2 cellular contexts compared by ENCODE assay signal in the genomic region with DNA sequence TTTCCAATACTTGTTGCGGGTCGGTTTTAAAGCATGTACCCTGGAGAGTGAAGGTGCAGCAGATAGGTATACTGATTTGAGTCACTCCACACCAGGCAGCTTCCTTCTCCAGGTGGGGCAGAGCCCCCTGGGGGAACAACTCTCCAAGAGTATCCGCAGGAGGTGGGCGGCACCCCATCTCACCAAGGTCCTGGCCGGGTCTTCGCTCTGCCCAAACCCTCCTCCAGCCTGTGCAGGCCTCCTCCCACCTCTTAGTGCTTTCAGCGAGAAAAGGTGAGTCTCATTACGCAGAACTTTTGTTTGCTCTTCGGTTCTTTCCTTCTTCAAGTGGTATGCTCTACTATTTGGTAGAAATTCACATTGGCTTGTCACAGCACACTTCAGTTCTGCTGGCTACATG.
TF ChIP-seq lines count a peak whose summit lies in the region.

No MANE protein-coding gene starts in this region.

TF ChIP-seq in HEK293, 187 proteins besides CTCF, POLR2A, EP300 and RAD21:
- peak; percentile 55; the same call in 1 of the 2 replicates for TF ChIP-seq EGR2 (tag by site-specific recombination; IDR thresholded peaks at IDR 0.05; ENCODE audit: low read depth)
- peak; percentile 56; the same call in 1 of the 2 replicates for TF ChIP-seq GLIS1 (tag by site-specific recombination; IDR thresholded peaks at IDR 0.05)
- no peak for TF ChIP-seq ZNF548 (tag by site-specific recombination; IDR thresholded peaks at IDR 0.05)
- peak; percentile 24; the same call in 1 of the 2 replicates for TF ChIP-seq ZFHX2 (tag by site-specific recombination; conservative IDR thresholded peaks at IDR 0.05)
- TF ChIP-seq ZIC2 (tag by site-specific recombination; IDR thresholded peaks at IDR 0.05) = peak; percentile 40
- no peak for TF ChIP-seq ZNF23 (tag by site-specific recombination; IDR thresholded peaks at IDR 0.05; ENCODE audit: borderline replicate concordance)
- TF ChIP-seq ZNF585B (tag by site-specific recombination; IDR thresholded peaks at IDR 0.05) = no peak

TF ChIP-seq in H1, 55 proteins besides CTCF, POLR2A, EP300 and RAD21:
- TF ChIP-seq SIX5 (IDR thresholded peaks at IDR 0.05; ENCODE audit: low read depth, low read length) = no peak
- TF ChIP-seq SP4 (IDR thresholded peaks at IDR 0.05; ENCODE audit: low read length) = no peak
- TF ChIP-seq FOSL1 (IDR thresholded peaks at IDR 0.05; ENCODE audit: insufficient read depth, low read depth, low read length) = no peak
- TF ChIP-seq ZNF274 (IDR thresholded peaks at IDR 0.05; ENCODE audit: borderline replicate concordance, extremely low read depth, low read length) = no peak
- TF ChIP-seq SP1 (IDR thresholded peaks at IDR 0.05; ENCODE audit: low read depth, low read length) = 0 out of 2 replicates have a peak, but pooled peaks have one; percentile 61
